In the genomic region with DNA sequence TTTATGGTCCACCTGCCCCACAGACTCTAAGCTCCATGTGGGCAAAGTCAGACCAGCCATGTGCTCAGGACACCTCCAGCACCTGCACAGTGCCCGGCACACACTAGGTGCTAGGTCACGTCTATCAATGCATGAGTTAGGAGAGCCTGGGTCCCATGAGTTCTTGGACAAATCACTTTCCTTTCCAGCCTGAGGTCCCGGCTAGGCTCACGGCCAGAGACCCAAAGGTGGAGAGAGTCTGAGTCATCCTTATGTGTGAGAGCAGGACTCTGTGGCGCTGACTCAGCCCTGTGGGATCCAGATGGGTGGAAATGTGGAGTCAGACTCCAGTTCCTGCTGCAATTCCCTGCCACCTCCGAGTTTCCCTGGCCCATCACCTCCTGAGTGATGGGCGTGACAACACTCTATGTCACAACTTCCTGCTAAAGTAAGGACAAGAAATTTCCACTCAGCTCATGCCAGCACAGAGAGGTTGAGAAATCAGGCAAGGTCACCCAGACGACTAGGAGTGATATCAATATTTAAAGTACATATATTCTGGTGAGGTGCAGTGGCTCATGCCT, we compare ENCODE assay signal across 1 cellular context.
TF ChIP-seq lines count a peak whose summit lies in the region.

No MANE protein-coding gene starts in this region.

TF ChIP-seq in HepG2, 621 proteins besides CTCF, POLR2A, EP300 and RAD21 (continued from another document and continues in another):
- TF ChIP-seq CEBPG (CRISPR knock-in tag; IDR thresholded peaks at IDR 0.05) (peak; percentile 71), ZNF570 (CRISPR knock-in tag; IDR thresholded peaks at IDR 0.05; ENCODE audit: borderline replicate concordance) (no peak), HNF4G (IDR thresholded peaks at IDR 0.05; ENCODE audit: borderline replicate concordance, low read depth, low read length) (no peak), HNF4G (CRISPR knock-in tag; IDR thresholded peaks at IDR 0.05; ENCODE audit: borderline replicate concordance, low read depth) (no peak), SP2 (CRISPR knock-in tag; IDR thresholded peaks at IDR 0.05) (no peak), HOXA9 (CRISPR knock-in tag; IDR thresholded peaks at IDR 0.05; ENCODE audit: borderline replicate concordance) (no peak), ZNF510 (CRISPR knock-in tag; IDR thresholded peaks at IDR 0.05; ENCODE audit: low read depth) (no peak), ZNF616 (CRISPR knock-in tag; IDR thresholded peaks at IDR 0.05; ENCODE audit: low read depth) (no peak), ZNF549 (CRISPR knock-in tag; IDR thresholded peaks at IDR 0.05) (no peak), ZFP82 (CRISPR knock-in tag; IDR thresholded peaks at IDR 0.05; ENCODE audit: borderline replicate concordance) (no peak), HNRNPUL1 (IDR thresholded peaks at IDR 0.05; ENCODE audit: low read depth, low read length) (no peak), KDM1A (CRISPR knock-in tag; IDR thresholded peaks at IDR 0.05) (0 out of 2 replicates have a peak, but pooled peaks have one; percentile 62), RBM22 (optimal IDR thresholded peaks at IDR 0.05; ENCODE audit: low read length) (no peak), RFX3 (CRISPR knock-in tag; IDR thresholded peaks at IDR 0.05) (no peak), ZNF326 (CRISPR knock-in tag; IDR thresholded peaks at IDR 0.05; ENCODE audit: borderline replicate concordance) (no peak), ZNF3 (CRISPR knock-in tag; IDR thresholded peaks at IDR 0.05) (no peak), RARA (CRISPR knock-in tag; IDR thresholded peaks at IDR 0.05) (peak; percentile 26; the same call in 1 of the 2 replicates), ZNF382 (CRISPR knock-in tag; IDR thresholded peaks at IDR 0.05; ENCODE audit: borderline replicate concordance) (no peak), KDM4B (CRISPR knock-in tag; IDR thresholded peaks at IDR 0.05) (no peak), ZFP36L1 (CRISPR knock-in tag; IDR thresholded peaks at IDR 0.05) (no peak), ZNF430 (CRISPR knock-in tag; IDR thresholded peaks at IDR 0.05) (no peak), ELF1 (CRISPR knock-in tag; IDR thresholded peaks at IDR 0.05) (no peak), ZNF777 (CRISPR knock-in tag; IDR thresholded peaks at IDR 0.05) (no peak), SP140L (CRISPR knock-in tag; IDR thresholded peaks at IDR 0.05; ENCODE audit: borderline replicate concordance) (no peak), HNRNPK (IDR thresholded peaks at IDR 0.05; ENCODE audit: low read depth, low read length, poor library complexity, severe bottlenecking) (no peak), PHF21A (CRISPR knock-in tag; IDR thresholded peaks at IDR 0.05) (peak; percentile 53), MED8 (CRISPR knock-in tag; IDR thresholded peaks at IDR 0.05; ENCODE audit: insufficient replicate concordance) (no peak)
- TF ChIP-seq, protein P1, sequence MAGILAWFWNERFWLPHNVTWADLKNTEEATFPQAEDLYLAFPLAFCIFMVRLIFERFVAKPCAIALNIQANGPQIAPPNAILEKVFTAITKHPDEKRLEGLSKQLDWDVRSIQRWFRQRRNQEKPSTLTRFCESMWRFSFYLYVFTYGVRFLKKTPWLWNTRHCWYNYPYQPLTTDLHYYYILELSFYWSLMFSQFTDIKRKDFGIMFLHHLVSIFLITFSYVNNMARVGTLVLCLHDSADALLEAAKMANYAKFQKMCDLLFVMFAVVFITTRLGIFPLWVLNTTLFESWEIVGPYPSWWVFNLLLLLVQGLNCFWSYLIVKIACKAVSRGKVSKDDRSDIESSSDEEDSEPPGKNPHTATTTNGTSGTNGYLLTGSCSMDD (CRISPR knock-in tag; IDR thresholded peaks at IDR 0.05) = no peak
- TF ChIP-seq, protein P2, sequence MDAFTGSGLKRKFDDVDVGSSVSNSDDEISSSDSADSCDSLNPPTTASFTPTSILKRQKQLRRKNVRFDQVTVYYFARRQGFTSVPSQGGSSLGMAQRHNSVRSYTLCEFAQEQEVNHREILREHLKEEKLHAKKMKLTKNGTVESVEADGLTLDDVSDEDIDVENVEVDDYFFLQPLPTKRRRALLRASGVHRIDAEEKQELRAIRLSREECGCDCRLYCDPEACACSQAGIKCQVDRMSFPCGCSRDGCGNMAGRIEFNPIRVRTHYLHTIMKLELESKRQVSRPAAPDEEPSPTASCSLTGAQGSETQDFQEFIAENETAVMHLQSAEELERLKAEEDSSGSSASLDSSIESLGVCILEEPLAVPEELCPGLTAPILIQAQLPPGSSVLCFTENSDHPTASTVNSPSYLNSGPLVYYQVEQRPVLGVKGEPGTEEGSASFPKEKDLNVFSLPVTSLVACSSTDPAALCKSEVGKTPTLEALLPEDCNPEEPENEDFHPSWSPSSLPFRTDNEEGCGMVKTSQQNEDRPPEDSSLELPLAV (CRISPR knock-in tag; conservative IDR thresholded peaks at IDR 0.05; ENCODE audit: low read depth) = no peak
- TF ChIP-seq, protein P3, sequence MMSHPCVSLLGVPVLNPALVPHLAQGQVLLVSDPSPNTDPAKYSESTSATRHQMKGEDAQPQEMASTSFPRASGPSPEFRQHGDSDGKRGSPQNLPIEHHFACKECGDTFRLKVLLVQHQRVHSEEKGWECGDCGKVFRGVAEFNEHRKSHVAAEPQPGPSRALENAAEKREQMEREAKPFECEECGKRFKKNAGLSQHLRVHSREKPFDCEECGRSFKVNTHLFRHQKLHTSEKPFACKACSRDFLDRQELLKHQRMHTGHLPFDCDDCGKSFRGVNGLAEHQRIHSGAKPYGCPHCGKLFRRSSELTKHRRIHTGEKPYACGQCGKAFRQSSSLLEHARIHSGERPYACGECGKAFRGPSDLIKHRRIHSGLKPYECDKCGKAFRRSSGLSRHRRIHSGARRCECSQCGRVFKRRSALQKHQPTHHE (CRISPR knock-in tag; IDR thresholded peaks at IDR 0.05; ENCODE audit: borderline replicate concordance) = no peak
- TF ChIP-seq, protein P4, sequence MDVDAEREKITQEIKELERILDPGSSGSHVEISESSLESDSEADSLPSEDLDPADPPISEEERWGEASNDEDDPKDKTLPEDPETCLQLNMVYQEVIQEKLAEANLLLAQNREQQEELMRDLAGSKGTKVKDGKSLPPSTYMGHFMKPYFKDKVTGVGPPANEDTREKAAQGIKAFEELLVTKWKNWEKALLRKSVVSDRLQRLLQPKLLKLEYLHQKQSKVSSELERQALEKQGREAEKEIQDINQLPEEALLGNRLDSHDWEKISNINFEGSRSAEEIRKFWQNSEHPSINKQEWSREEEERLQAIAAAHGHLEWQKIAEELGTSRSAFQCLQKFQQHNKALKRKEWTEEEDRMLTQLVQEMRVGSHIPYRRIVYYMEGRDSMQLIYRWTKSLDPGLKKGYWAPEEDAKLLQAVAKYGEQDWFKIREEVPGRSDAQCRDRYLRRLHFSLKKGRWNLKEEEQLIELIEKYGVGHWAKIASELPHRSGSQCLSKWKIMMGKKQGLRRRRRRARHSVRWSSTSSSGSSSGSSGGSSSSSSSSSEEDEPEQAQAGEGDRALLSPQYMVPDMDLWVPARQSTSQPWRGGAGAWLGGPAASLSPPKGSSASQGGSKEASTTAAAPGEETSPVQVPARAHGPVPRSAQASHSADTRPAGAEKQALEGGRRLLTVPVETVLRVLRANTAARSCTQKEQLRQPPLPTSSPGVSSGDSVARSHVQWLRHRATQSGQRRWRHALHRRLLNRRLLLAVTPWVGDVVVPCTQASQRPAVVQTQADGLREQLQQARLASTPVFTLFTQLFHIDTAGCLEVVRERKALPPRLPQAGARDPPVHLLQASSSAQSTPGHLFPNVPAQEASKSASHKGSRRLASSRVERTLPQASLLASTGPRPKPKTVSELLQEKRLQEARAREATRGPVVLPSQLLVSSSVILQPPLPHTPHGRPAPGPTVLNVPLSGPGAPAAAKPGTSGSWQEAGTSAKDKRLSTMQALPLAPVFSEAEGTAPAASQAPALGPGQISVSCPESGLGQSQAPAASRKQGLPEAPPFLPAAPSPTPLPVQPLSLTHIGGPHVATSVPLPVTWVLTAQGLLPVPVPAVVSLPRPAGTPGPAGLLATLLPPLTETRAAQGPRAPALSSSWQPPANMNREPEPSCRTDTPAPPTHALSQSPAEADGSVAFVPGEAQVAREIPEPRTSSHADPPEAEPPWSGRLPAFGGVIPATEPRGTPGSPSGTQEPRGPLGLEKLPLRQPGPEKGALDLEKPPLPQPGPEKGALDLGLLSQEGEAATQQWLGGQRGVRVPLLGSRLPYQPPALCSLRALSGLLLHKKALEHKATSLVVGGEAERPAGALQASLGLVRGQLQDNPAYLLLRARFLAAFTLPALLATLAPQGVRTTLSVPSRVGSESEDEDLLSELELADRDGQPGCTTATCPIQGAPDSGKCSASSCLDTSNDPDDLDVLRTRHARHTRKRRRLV (CRISPR knock-in tag; IDR thresholded peaks at IDR 0.05) = no peak
- TF ChIP-seq, protein P5, sequence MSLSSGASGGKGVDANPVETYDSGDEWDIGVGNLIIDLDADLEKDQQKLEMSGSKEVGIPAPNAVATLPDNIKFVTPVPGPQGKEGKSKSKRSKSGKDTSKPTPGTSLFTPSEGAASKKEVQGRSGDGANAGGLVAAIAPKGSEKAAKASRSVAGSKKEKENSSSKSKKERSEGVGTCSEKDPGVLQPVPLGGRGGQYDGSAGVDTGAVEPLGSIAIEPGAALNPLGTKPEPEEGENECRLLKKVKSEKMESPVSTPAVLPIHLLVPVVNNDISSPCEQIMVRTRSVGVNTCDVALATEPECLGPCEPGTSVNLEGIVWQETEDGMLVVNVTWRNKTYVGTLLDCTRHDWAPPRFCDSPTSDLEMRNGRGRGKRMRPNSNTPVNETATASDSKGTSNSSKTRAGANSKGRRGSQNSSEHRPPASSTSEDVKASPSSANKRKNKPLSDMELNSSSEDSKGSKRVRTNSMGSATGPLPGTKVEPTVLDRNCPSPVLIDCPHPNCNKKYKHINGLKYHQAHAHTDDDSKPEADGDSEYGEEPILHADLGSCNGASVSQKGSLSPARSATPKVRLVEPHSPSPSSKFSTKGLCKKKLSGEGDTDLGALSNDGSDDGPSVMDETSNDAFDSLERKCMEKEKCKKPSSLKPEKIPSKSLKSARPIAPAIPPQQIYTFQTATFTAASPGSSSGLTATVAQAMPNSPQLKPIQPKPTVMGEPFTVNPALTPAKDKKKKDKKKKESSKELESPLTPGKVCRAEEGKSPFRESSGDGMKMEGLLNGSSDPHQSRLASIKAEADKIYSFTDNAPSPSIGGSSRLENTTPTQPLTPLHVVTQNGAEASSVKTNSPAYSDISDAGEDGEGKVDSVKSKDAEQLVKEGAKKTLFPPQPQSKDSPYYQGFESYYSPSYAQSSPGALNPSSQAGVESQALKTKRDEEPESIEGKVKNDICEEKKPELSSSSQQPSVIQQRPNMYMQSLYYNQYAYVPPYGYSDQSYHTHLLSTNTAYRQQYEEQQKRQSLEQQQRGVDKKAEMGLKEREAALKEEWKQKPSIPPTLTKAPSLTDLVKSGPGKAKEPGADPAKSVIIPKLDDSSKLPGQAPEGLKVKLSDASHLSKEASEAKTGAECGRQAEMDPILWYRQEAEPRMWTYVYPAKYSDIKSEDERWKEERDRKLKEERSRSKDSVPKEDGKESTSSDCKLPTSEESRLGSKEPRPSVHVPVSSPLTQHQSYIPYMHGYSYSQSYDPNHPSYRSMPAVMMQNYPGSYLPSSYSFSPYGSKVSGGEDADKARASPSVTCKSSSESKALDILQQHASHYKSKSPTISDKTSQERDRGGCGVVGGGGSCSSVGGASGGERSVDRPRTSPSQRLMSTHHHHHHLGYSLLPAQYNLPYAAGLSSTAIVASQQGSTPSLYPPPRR (CRISPR knock-in tag; IDR thresholded peaks at IDR 0.05; ENCODE audit: borderline replicate concordance) = no peak
- TF ChIP-seq, protein P6, sequence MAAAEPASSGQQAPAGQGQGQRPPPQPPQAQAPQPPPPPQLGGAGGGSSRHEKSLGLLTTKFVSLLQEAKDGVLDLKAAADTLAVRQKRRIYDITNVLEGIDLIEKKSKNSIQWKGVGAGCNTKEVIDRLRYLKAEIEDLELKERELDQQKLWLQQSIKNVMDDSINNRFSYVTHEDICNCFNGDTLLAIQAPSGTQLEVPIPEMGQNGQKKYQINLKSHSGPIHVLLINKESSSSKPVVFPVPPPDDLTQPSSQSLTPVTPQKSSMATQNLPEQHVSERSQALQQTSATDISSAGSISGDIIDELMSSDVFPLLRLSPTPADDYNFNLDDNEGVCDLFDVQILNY (CRISPR knock-in tag; conservative IDR thresholded peaks at IDR 0.05) = no peak
- TF ChIP-seq, protein P7, sequence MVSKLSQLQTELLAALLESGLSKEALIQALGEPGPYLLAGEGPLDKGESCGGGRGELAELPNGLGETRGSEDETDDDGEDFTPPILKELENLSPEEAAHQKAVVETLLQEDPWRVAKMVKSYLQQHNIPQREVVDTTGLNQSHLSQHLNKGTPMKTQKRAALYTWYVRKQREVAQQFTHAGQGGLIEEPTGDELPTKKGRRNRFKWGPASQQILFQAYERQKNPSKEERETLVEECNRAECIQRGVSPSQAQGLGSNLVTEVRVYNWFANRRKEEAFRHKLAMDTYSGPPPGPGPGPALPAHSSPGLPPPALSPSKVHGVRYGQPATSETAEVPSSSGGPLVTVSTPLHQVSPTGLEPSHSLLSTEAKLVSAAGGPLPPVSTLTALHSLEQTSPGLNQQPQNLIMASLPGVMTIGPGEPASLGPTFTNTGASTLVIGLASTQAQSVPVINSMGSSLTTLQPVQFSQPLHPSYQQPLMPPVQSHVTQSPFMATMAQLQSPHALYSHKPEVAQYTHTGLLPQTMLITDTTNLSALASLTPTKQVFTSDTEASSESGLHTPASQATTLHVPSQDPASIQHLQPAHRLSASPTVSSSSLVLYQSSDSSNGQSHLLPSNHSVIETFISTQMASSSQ (IDR thresholded peaks at IDR 0.05; ENCODE audit: low read depth) = no peak
- TF ChIP-seq, protein P7 (CRISPR knock-in tag; IDR thresholded peaks at IDR 0.05; ENCODE audit: borderline replicate concordance) = no peak
- TF ChIP-seq, protein P8, sequence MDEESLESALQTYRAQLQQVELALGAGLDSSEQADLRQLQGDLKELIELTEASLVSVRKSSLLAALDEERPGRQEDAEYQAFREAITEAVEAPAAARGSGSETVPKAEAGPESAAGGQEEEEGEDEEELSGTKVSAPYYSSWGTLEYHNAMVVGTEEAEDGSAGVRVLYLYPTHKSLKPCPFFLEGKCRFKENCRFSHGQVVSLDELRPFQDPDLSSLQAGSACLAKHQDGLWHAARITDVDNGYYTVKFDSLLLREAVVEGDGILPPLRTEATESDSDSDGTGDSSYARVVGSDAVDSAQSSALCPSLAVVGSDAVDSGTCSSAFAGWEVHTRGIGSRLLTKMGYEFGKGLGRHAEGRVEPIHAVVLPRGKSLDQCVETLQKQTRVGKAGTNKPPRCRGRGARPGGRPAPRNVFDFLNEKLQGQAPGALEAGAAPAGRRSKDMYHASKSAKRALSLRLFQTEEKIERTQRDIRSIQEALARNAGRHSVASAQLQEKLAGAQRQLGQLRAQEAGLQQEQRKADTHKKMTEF (CRISPR knock-in tag; IDR thresholded peaks at IDR 0.05) = peak; percentile 36
